In the genomic region with DNA sequence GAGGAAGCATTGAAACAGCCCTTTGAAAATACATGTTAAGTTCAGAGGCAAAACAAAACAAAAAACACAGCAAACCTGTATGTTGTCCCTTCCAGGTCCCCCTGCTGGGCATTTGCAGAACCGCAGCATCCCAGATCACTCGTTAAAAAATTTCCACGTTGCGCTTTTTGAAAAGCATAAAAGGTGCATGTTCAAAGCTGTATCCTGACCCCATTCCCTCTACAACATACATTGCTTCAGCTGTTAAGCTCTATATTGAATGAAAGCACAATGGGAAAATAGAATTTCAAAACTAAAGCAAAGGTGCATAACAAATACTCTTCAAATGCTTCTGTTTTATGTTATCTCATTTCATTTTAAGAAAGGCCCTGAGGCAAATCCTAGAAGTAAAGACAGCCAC, we compare ENCODE assay signal across 1 cellular context.
TF ChIP-seq lines count a peak whose summit lies in the region.

No MANE protein-coding gene starts in this region.

TF ChIP-seq in GM23338, 12 proteins besides CTCF, POLR2A, EP300 and RAD21 (continued from another document):
- TF ChIP-seq, protein P1, sequence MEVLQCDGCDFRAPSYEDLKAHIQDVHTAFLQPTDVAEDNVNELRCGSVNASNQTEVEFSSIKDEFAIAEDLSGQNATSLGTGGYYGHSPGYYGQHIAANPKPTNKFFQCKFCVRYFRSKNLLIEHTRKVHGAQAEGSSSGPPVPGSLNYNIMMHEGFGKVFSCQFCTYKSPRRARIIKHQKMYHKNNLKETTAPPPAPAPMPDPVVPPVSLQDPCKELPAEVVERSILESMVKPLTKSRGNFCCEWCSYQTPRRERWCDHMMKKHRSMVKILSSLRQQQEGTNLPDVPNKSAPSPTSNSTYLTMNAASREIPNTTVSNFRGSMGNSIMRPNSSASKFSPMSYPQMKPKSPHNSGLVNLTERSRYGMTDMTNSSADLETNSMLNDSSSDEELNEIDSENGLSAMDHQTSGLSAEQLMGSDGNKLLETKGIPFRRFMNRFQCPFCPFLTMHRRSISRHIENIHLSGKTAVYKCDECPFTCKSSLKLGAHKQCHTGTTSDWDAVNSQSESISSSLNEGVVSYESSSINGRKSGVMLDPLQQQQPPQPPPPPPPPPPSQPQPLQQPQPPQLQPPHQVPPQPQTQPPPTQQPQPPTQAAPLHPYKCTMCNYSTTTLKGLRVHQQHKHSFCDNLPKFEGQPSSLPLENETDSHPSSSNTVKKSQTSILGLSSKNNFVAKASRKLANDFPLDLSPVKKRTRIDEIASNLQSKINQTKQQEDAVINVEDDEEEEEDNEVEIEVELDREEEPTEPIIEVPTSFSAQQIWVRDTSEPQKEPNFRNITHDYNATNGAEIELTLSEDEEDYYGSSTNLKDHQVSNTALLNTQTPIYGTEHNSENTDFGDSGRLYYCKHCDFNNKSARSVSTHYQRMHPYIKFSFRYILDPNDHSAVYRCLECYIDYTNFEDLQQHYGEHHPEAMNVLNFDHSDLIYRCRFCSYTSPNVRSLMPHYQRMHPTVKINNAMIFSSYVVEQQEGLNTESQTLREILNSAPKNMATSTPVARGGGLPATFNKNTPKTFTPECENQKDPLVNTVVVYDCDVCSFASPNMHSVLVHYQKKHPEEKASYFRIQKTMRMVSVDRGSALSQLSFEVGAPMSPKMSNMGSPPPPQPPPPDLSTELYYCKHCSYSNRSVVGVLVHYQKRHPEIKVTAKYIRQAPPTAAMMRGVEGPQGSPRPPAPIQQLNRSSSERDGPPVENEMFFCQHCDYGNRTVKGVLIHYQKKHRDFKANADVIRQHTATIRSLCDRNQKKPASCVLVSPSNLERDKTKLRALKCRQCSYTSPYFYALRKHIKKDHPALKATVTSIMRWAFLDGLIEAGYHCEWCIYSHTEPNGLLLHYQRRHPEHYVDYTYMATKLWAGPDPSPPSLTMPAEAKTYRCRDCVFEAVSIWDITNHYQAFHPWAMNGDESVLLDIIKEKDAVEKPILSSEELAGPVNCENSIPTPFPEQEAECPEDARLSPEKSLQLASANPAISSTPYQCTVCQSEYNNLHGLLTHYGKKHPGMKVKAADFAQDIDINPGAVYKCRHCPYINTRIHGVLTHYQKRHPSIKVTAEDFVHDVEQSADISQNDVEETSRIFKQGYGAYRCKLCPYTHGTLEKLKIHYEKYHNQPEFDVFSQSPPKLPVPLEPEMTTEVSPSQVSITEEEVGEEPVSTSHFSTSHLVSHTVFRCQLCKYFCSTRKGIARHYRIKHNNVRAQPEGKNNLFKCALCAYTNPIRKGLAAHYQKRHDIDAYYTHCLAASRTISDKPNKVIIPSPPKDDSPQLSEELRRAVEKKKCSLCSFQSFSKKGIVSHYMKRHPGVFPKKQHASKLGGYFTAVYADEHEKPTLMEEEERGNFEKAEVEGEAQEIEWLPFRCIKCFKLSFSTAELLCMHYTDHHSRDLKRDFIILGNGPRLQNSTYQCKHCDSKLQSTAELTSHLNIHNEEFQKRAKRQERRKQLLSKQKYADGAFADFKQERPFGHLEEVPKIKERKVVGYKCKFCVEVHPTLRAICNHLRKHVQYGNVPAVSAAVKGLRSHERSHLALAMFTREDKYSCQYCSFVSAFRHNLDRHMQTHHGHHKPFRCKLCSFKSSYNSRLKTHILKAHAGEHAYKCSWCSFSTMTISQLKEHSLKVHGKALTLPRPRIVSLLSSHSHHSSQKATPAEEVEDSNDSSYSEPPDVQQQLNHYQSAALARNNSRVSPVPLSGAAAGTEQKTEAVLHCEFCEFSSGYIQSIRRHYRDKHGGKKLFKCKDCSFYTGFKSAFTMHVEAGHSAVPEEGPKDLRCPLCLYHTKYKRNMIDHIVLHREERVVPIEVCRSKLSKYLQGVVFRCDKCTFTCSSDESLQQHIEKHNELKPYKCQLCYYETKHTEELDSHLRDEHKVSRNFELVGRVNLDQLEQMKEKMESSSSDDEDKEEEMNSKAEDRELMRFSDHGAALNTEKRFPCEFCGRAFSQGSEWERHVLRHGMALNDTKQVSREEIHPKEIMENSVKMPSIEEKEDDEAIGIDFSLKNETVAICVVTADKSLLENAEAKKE (CRISPR knock-in tag; IDR thresholded peaks at IDR 0.05): no peak
- TF ChIP-seq STAT1 (IDR thresholded peaks at IDR 0.05; ENCODE audit: unreplicated experiment) (no peak), EZH2phosphoT487 (IDR thresholded peaks at IDR 0.05; ENCODE audit: unreplicated experiment) (no peak), EZH2 (IDR thresholded peaks at IDR 0.05; ENCODE audit: low read depth, unreplicated experiment) (no peak), ETS1 (IDR thresholded peaks at IDR 0.05) (no peak), JUNB (IDR thresholded peaks at IDR 0.05; ENCODE audit: unreplicated experiment) (no peak), CREB1 (CRISPR knock-in tag; IDR thresholded peaks at IDR 0.05; ENCODE audit: low read depth) (no peak), ZNF114 (CRISPR knock-in tag; IDR thresholded peaks at IDR 0.05) (no peak), NANOG (IDR thresholded peaks at IDR 0.05; ENCODE audit: borderline replicate concordance) (no peak)
